Comparison of ENCODE assay signal across 18 cellular contexts in genomic region chr10:94211187-94211529, GRCh38.
"Had no signal": no experiment of that assay in that cellular context is flagged by ENCODE, and none has a peak within 500 bp of the region (broad histone marks: within the 10 kb centered on the region; RNA-seq: fewer than 3 reads in every experiment).

No MANE protein-coding gene starts in this region.

- DNase-seq: activated CD4-positive, alpha-beta T cell treated with anti-CD3 and anti-CD28 coated beads, Interleukin-2, amount 10 ng/mL, durations not matched to agents 24 days and 14 days; activated CD4-positive, CD25-positive, alpha-beta regulatory T cell; activated CD8-positive, alpha-beta memory T cell treated with anti-CD3 and anti-CD28 coated beads, Interleukin-2, amount 50 U/mL, for 48 hours; activated gamma-delta T cell treated with Interleukin-2 at 50 U/mL for 16 hours; amniotic stem cell; cortex of kidney; effector CD4-positive, alpha-beta T cell; foreskin fibroblast; head of caudate nucleus; left colon; naive thymus-derived CD8-positive, alpha-beta T cell; posterior cingulate gyrus; stimulated activated CD4-positive, alpha-beta T cell treated with anti-CD3 and anti-CD28 coated beads, Interleukin-1b, Interleukin-23, amount 100 ng/mL, for 48 hours; SW 1271; transverse colon had no signal

- H3K9me3 ChIP-seq: body of pancreas, transverse colon had no signal

- H3K4me1 ChIP-seq: transverse colon had no signal

- H3K27me3 ChIP-seq: body of pancreas, transverse colon had no signal

- ATAC-seq: left colon; naive thymus-derived CD8-positive, alpha-beta T cell had no signal

- H3K9me3 Mint-ChIP-seq: central memory CD8-positive, alpha-beta T cell had no signal

- H3K4me3 ChIP-seq: body of pancreas, transverse colon had no signal

- H3K4me1 Mint-ChIP-seq: activated CD4-positive, alpha-beta T cell treated with anti-CD3 and anti-CD28 coated beads, Interleukin-2, amount 10 ng/mL, durations not matched to agents 24 days and 14 days; central memory CD8-positive, alpha-beta T cell had no signal

- H3K36me3 Mint-ChIP-seq: activated naive CD8-positive, alpha-beta T cell; naive thymus-derived CD8-positive, alpha-beta T cell had no signal

- H3K27me3 Mint-ChIP-seq: activated CD4-positive, alpha-beta T cell treated with anti-CD3 and anti-CD28 coated beads, Interleukin-2, amount 10 ng/mL, durations not matched to agents 24 days and 14 days had no signal

- H3K36me3 ChIP-seq: transverse colon had no signal

- H3K27ac Mint-ChIP-seq: activated CD4-positive, alpha-beta T cell treated with anti-CD3 and anti-CD28 coated beads, Interleukin-2, amount 10 ng/mL, durations not matched to agents 24 days and 14 days; activated naive CD8-positive, alpha-beta T cell; naive thymus-derived CD8-positive, alpha-beta T cell had no signal

- H3K4me3 Mint-ChIP-seq: activated CD4-positive, alpha-beta T cell treated with anti-CD3 and anti-CD28 coated beads, Interleukin-2, amount 10 ng/mL, durations not matched to agents 24 days and 14 days; activated naive CD8-positive, alpha-beta T cell; central memory CD8-positive, alpha-beta T cell; naive thymus-derived CD8-positive, alpha-beta T cell had no signal
